Comparison of ENCODE assay signal across 8 cellular contexts in genomic region chr5:149367249-149367971, GRCh38. TPM values are rescaled to one million over a fixed set of nuclear protein-coding genes. Genes with fewer than 3 reads are reported as not detected.
DNase-seq lines count a peak whose midpoint lies in the region; ATAC-seq, FAIRE-seq and TF ChIP-seq lines count a peak whose summit lies in the region.

No MANE protein-coding gene starts in this region.

- H3K4me2 ChIP-seq in mesendoderm (ENCODE audit: low read length): no peak overlapping the region

- intact Hi-C loops in dorsolateral prefrontal cortex (cut with DNase I): loop anchor here (5.0 to 10.0 kb wide), 2 partner anchors 45 to 233 kb away; no protein-coding TSS in a partner anchor

- DNase-seq in AG09309 (ENCODE audit: low read depth) (no peak), GM18507 (ENCODE audit: extremely low spot score, insufficient read length, low read depth) (peak; percentile 45), NCI-H526 (lab: John Stamatoyannopoulos, UW) (peak; percentile 34 to 88), dorsolateral prefrontal cortex (peak in 5 of 10 donors; percentile 38 to 62 (median 52)), mesendoderm (peak; percentile 94)
- peak; percentile 40 to 67 for DNase-seq in activated CD4-positive, alpha-beta T cell treated with anti-CD3 and anti-CD28 coated beads for 4 hours
- DNase-seq in stimulated activated naive CD8-positive, alpha-beta T cell treated with anti-CD3 and anti-CD28 coated beads, Interleukin-15, amount 100 ng/mL, for 72 hours: peak; percentile 41 to 45

- peak; percentile 75 for ATAC-seq in HG03103 (IDR thresholded peaks at IDR 0.05; ENCODE audit: low read depth, unreplicated experiment)
- ATAC-seq in stimulated activated naive CD8-positive, alpha-beta T cell treated with anti-CD3 and anti-CD28 coated beads, Interleukin-15, amount 100 ng/mL, for 72 hours: peak; percentile 65

- H3K9me3 Mint-ChIP-seq in stimulated activated naive CD8-positive, alpha-beta T cell treated with anti-CD3 and anti-CD28 coated beads, Interleukin-15, amount 100 ng/mL, for 72 hours: no peaks in the 10 kb centered on the region

- H3K9ac ChIP-seq in mesendoderm (ENCODE audit: low read length): peak overlapping the region; percentile 19

- no peak overlapping the region for H2BK15ac ChIP-seq in mesendoderm (replicated peaks; ENCODE audit: low read depth)

- no CpG with 5 or more reads among the region's 14 CpGs for WGBS in mesendoderm (ENCODE audit: extremely low coverage, insufficient coverage, low lambda C conversion rate)

- no peaks in the 10 kb centered on the region for H3K27me3 Mint-ChIP-seq in stimulated activated naive CD8-positive, alpha-beta T cell treated with anti-CD3 and anti-CD28 coated beads, Interleukin-15, amount 100 ng/mL, for 72 hours

- no peak overlapping the region for H3K18ac ChIP-seq in mesendoderm (ENCODE audit: low read length)

- H3K79me1 ChIP-seq in mesendoderm (ENCODE audit: low read length): no peaks in the 10 kb centered on the region

- FAIRE-seq in GM18507 (lab: Jason Lieb, UNC): peak; percentile 78

- no peak overlapping the region for H2BK120ac ChIP-seq in mesendoderm (ENCODE audit: low read depth, low read length)

- H3K27me3 ChIP-seq in dorsolateral prefrontal cortex (no peaks in the 10 kb centered on the region), mesendoderm (ENCODE audit: insufficient read depth, low read length, poor library complexity) (no peaks in the 10 kb centered on the region)

- no peak overlapping the region for H4K8ac ChIP-seq in mesendoderm (ENCODE audit: low read depth, low read length)

- no peak overlapping the region for H2BK5ac ChIP-seq in mesendoderm (ENCODE audit: low read length)

- no peaks in the 10 kb centered on the region for H3K79me2 ChIP-seq in mesendoderm (ENCODE audit: control insufficient read depth, insufficient read depth, low read length)

- TF ChIP-seq CTCF in AG09309 (IDR thresholded peaks at IDR 0.05; ENCODE audit: control insufficient read depth, insufficient read depth, low read depth, low read length, missing control alignments): peak; percentile 91
- TF ChIP-seq CTCF in dorsolateral prefrontal cortex (IDR thresholded peaks at IDR 0.05 in 54 of 56, conservative IDR thresholded peaks at IDR 0.05 in 2 of 56; ENCODE audit: low read depth in 1 of 56, partially characterized antibody in 56 of 56): peak; percentile 47 to 81 (median 70)

- H4K5ac ChIP-seq in mesendoderm (ENCODE audit: low read length): no peak overlapping the region

- H3K4ac ChIP-seq in mesendoderm (ENCODE audit: low read depth, low read length): no peak overlapping the region

- no peak overlapping the region for H3K27ac Mint-ChIP-seq in stimulated activated naive CD8-positive, alpha-beta T cell treated with anti-CD3 and anti-CD28 coated beads, Interleukin-15, amount 100 ng/mL, for 72 hours

- no peaks in the 10 kb centered on the region for H3K36me3 ChIP-seq in mesendoderm (ENCODE audit: control insufficient read depth, insufficient read depth, low read length)

- H3K4me1 ChIP-seq in mesendoderm (ENCODE audit: control insufficient read depth, low read depth, low read length): no peaks in the 10 kb centered on the region

- H3K4me3 Mint-ChIP-seq in stimulated activated naive CD8-positive, alpha-beta T cell treated with anti-CD3 and anti-CD28 coated beads, Interleukin-15, amount 100 ng/mL, for 72 hours: no peak overlapping the region

- H3K23ac ChIP-seq in mesendoderm (ENCODE audit: low read length): no peak overlapping the region

- no peak overlapping the region for H3K4me3 ChIP-seq in AG09309 (ENCODE audit: control insufficient read depth, low read depth, low read length)
- H3K4me3 ChIP-seq in dorsolateral prefrontal cortex: no peak overlapping the region
- H3K4me3 ChIP-seq in mesendoderm (ENCODE audit: low read length): no peak overlapping the region

- peak overlapping the region; percentile 52 for H3K56ac ChIP-seq in mesendoderm (ENCODE audit: low read length)

- peak overlapping the region in 2 of 59 donors; percentile 12 to 20 for H3K27ac ChIP-seq in dorsolateral prefrontal cortex
- no peak overlapping the region for H3K27ac ChIP-seq in mesendoderm (ENCODE audit: low read depth, low read length)

- no peak overlapping the region for H2AK5ac ChIP-seq in mesendoderm (ENCODE audit: low read length)

- H3K4me1 Mint-ChIP-seq in stimulated activated naive CD8-positive, alpha-beta T cell treated with anti-CD3 and anti-CD28 coated beads, Interleukin-15, amount 100 ng/mL, for 72 hours: peaks cover 33% of the 10 kb centered on the region

RNA-seq across cellular contexts. Expression of gene PCYOX1L, which starts 9.6 kb away (rescaled TPM):
- 10 to 100 TPM in 116 of 120 experiments, 1 to 10 TPM in 4; 7.2 to 29.4 (median 19.2) TPM for total RNA-seq in dorsolateral prefrontal cortex
- 1.6 TPM for polyA plus RNA-seq in mesendoderm (2013, experiment 1 of 2)
- 1.5 TPM for polyA plus RNA-seq in mesendoderm (2013, experiment 2 of 2)

RNA-seq across cellular contexts. Expression of gene IL17B, which starts 11.7 kb away (rescaled TPM):
- total RNA-seq in dorsolateral prefrontal cortex: 1 to 10 TPM in 1 of 120 experiments, under 1 TPM in 1, not detected in 118; 0.68 to 1.3 TPM
- 0.10 TPM for polyA plus RNA-seq in mesendoderm (2013, experiment 1 of 2)
- not detected for polyA plus RNA-seq in mesendoderm (2013, experiment 2 of 2)

RNA-seq across cellular contexts. Expression of gene GRPEL2, which starts 22.1 kb away (rescaled TPM):
- 10 to 100 TPM in 119 of 120 experiments, 1 to 10 TPM in 1; 9.0 to 25.3 (median 17.3) TPM for total RNA-seq in dorsolateral prefrontal cortex
- polyA plus RNA-seq in mesendoderm (2013, experiment 1 of 2): 23.5 TPM
- 22.5 TPM for polyA plus RNA-seq in mesendoderm (2013, experiment 2 of 2)
